ENCODE assay signal across 11 cellular contexts in genomic region chr15:75063889-75064288, GRCh38.
"Had no signal": no experiment of that assay in that cellular context is flagged by ENCODE, and none has a peak within 500 bp of the region (broad histone marks: within the 10 kb centered on the region; RNA-seq: fewer than 3 reads in every experiment).

No MANE protein-coding gene starts in this region.

- H3K27ac ChIP-seq: breast epithelium, left lung, neural progenitor cell, skin epidermis had no signal

- H3K4me3 ChIP-seq: breast epithelium, left lung, neural progenitor cell, pancreas, skin epidermis, tibial nerve had no signal

- H3K9me3 Mint-ChIP-seq: activated naive CD4-positive, alpha-beta T cell treated with anti-CD3 and anti-CD28 coated beads, Interleukin-2, amount 50 U/mL, for 72 hours had no signal

- ATAC-seq: activated CD8-positive, alpha-beta T cell treated with anti-CD3 and anti-CD28 coated beads, Interleukin-2, amount 10 ng/mL, durations not matched to agents 7 days and 5 days; activated naive CD4-positive, alpha-beta T cell treated with anti-CD3 and anti-CD28 coated beads, Interleukin-2, amount 50 U/mL, for 72 hours; left lung; pancreas had no signal

- H3K9me3 ChIP-seq: breast epithelium, pancreas, tibial nerve had no signal

- H3K36me3 ChIP-seq: breast epithelium, left lung, neural progenitor cell, pancreas had no signal

- DNase-seq: activated CD4-positive, alpha-beta T cell treated with anti-CD3 and anti-CD28 coated beads for 48 hours; activated CD8-positive, alpha-beta T cell treated with anti-CD3 and anti-CD28 coated beads, Interleukin-2, amount 10 ng/mL, durations not matched to agents 7 days and 5 days; anterior cingulate cortex; foreskin melanocyte; left lung had no signal

- H3K4me3 Mint-ChIP-seq: activated CD8-positive, alpha-beta T cell treated with anti-CD3 and anti-CD28 coated beads, Interleukin-2, amount 10 ng/mL, durations not matched to agents 7 days and 5 days; neural progenitor cell had no signal

- H3K4me1 ChIP-seq: breast epithelium, neural progenitor cell had no signal

- H3K27ac Mint-ChIP-seq: activated CD8-positive, alpha-beta T cell treated with anti-CD3 and anti-CD28 coated beads, Interleukin-2, amount 10 ng/mL, durations not matched to agents 7 days and 5 days; activated naive CD4-positive, alpha-beta T cell treated with anti-CD3 and anti-CD28 coated beads, Interleukin-2, amount 50 U/mL, for 72 hours; neural progenitor cell had no signal

- H3K27me3 ChIP-seq: breast epithelium, left lung, neural progenitor cell, pancreas, tibial nerve had no signal
